Comparison of ENCODE assay signal across 1 cellular context in genomic region chr4:5905714-5906113, GRCh38.
TF ChIP-seq lines count a peak whose summit lies in the region.

No MANE protein-coding gene starts in this region.

TF ChIP-seq in H1, 55 proteins besides CTCF, POLR2A, EP300 and RAD21 (continued from another document):
- TF ChIP-seq, protein P1, sequence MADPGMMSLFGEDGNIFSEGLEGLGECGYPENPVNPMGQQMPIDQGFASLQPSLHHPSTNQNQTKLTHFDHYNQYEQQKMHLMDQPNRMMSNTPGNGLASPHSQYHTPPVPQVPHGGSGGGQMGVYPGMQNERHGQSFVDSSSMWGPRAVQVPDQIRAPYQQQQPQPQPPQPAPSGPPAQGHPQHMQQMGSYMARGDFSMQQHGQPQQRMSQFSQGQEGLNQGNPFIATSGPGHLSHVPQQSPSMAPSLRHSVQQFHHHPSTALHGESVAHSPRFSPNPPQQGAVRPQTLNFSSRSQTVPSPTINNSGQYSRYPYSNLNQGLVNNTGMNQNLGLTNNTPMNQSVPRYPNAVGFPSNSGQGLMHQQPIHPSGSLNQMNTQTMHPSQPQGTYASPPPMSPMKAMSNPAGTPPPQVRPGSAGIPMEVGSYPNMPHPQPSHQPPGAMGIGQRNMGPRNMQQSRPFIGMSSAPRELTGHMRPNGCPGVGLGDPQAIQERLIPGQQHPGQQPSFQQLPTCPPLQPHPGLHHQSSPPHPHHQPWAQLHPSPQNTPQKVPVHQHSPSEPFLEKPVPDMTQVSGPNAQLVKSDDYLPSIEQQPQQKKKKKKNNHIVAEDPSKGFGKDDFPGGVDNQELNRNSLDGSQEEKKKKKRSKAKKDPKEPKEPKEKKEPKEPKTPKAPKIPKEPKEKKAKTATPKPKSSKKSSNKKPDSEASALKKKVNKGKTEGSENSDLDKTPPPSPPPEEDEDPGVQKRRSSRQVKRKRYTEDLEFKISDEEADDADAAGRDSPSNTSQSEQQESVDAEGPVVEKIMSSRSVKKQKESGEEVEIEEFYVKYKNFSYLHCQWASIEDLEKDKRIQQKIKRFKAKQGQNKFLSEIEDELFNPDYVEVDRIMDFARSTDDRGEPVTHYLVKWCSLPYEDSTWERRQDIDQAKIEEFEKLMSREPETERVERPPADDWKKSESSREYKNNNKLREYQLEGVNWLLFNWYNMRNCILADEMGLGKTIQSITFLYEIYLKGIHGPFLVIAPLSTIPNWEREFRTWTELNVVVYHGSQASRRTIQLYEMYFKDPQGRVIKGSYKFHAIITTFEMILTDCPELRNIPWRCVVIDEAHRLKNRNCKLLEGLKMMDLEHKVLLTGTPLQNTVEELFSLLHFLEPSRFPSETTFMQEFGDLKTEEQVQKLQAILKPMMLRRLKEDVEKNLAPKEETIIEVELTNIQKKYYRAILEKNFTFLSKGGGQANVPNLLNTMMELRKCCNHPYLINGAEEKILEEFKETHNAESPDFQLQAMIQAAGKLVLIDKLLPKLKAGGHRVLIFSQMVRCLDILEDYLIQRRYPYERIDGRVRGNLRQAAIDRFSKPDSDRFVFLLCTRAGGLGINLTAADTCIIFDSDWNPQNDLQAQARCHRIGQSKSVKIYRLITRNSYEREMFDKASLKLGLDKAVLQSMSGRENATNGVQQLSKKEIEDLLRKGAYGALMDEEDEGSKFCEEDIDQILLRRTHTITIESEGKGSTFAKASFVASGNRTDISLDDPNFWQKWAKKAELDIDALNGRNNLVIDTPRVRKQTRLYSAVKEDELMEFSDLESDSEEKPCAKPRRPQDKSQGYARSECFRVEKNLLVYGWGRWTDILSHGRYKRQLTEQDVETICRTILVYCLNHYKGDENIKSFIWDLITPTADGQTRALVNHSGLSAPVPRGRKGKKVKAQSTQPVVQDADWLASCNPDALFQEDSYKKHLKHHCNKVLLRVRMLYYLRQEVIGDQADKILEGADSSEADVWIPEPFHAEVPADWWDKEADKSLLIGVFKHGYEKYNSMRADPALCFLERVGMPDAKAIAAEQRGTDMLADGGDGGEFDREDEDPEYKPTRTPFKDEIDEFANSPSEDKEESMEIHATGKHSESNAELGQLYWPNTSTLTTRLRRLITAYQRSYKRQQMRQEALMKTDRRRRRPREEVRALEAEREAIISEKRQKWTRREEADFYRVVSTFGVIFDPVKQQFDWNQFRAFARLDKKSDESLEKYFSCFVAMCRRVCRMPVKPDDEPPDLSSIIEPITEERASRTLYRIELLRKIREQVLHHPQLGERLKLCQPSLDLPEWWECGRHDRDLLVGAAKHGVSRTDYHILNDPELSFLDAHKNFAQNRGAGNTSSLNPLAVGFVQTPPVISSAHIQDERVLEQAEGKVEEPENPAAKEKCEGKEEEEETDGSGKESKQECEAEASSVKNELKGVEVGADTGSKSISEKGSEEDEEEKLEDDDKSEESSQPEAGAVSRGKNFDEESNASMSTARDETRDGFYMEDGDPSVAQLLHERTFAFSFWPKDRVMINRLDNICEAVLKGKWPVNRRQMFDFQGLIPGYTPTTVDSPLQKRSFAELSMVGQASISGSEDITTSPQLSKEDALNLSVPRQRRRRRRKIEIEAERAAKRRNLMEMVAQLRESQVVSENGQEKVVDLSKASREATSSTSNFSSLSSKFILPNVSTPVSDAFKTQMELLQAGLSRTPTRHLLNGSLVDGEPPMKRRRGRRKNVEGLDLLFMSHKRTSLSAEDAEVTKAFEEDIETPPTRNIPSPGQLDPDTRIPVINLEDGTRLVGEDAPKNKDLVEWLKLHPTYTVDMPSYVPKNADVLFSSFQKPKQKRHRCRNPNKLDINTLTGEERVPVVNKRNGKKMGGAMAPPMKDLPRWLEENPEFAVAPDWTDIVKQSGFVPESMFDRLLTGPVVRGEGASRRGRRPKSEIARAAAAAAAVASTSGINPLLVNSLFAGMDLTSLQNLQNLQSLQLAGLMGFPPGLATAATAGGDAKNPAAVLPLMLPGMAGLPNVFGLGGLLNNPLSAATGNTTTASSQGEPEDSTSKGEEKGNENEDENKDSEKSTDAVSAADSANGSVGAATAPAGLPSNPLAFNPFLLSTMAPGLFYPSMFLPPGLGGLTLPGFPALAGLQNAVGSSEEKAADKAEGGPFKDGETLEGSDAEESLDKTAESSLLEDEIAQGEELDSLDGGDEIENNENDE (IDR thresholded peaks at IDR 0.05; ENCODE audit: insufficient replicate concordance, low read length) = no peak
- no peak for TF ChIP-seq POLR2AphosphoS5 (IDR thresholded peaks at IDR 0.05; ENCODE audit: low read depth, low read length)
- TF ChIP-seq CREB1 (IDR thresholded peaks at IDR 0.05) = peak; percentile 79
- no peak for TF ChIP-seq POU5F1 (IDR thresholded peaks at IDR 0.05; ENCODE audit: low read depth, low read length)
- TF ChIP-seq NANOG (IDR thresholded peaks at IDR 0.05; ENCODE audit: insufficient read depth, low read depth, low read length, poor library complexity, severe bottlenecking) = peak; percentile 95
- TF ChIP-seq, protein P2, sequence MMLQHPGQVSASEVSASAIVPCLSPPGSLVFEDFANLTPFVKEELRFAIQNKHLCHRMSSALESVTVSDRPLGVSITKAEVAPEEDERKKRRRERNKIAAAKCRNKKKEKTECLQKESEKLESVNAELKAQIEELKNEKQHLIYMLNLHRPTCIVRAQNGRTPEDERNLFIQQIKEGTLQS (IDR thresholded peaks at IDR 0.05; ENCODE audit: insufficient read depth, low read depth, low read length) = no peak
